In genomic region chr3:40019371-40019770, GRCh38 we compare ENCODE assay signal across 26 cellular contexts.
"Had no signal": no experiment of that assay in that cellular context is flagged by ENCODE, and none has a peak within 500 bp of the region (broad histone marks: within the 10 kb centered on the region; RNA-seq: fewer than 3 reads in every experiment).

No MANE protein-coding gene starts in this region.

- H3K27me3 ChIP-seq: esophagus muscularis mucosa, foreskin keratinocyte, gastroesophageal sphincter, heart left ventricle, pancreas, right atrium auricular region, sigmoid colon, spleen, testis, tibial artery, upper lobe of left lung had no signal

- H3K4me1 ChIP-seq: foreskin keratinocyte, gastroesophageal sphincter, pancreas, sigmoid colon, spleen, testis, upper lobe of left lung had no signal

- FAIRE-seq: endothelial cell of umbilical vein, kidney, pancreas, urothelium cell line had no signal

- H3K79me2 ChIP-seq: hepatocyte had no signal

- DNase-seq: dermis blood vessel endothelial cell; effector memory CD4-positive, alpha-beta T cell; foreskin keratinocyte; heart left ventricle; kidney; left ventricle myocardium superior; naive B cell; pancreas; sigmoid colon; spleen; stimulated activated CD4-positive, alpha-beta T cell treated with anti-CD3 and anti-CD28 coated beads, Interleukin-4, amount 100 ng/mL, for 4 hours; stimulated activated naive CD8-positive, alpha-beta T cell treated with anti-CD3 and anti-CD28 coated beads, Interleukin-15, Interleukin-2, amounts not matched to agents 100 U/mL and 50 U/mL, for 24 hours; testis; tibial artery; upper lobe of left lung had no signal

- H3K27ac ChIP-seq: coronary artery, esophagus muscularis mucosa, foreskin keratinocyte, gastroesophageal sphincter, heart left ventricle, hepatocyte, neutrophil, pancreas, right atrium auricular region, sigmoid colon, spleen, testis, tibial artery, upper lobe of left lung had no signal

- H3K9me3 ChIP-seq: esophagus muscularis mucosa, gastroesophageal sphincter, heart left ventricle, neutrophil, pancreas, right atrium auricular region, sigmoid colon, testis, tibial artery, upper lobe of left lung had no signal

- H3K36me3 ChIP-seq: esophagus muscularis mucosa, gastroesophageal sphincter, heart left ventricle, neutrophil, pancreas, right atrium auricular region, sigmoid colon, spleen, tibial artery, upper lobe of left lung had no signal

- H3K4me3 ChIP-seq: coronary artery, esophagus muscularis mucosa, gastroesophageal sphincter, heart left ventricle, hepatocyte, lung, pancreas, right atrium auricular region, sigmoid colon, spleen, testis, tibial artery, upper lobe of left lung had no signal

- H2AFZ ChIP-seq: hepatocyte had no signal

- ATAC-seq: foreskin keratinocyte; gastroesophageal sphincter; heart left ventricle; left ventricle myocardium superior; natural killer cell treated with Interleukin-12 subunit alpha and Interleukin-12 subunit beta and Interleukin-15 and Interleukin-18, amount 100 ng/mL, for 72 hours; pancreas; stimulated activated memory B cell treated with anti-CD40 and anti-IgM and Interleukin-4, amounts not matched to agents 10 μg/mL and 1 μg/mL and 100 μg/mL, for 72 hours; stimulated activated naive CD8-positive, alpha-beta T cell treated with anti-CD3 and anti-CD28 coated beads, Interleukin-15, Interleukin-2, amounts not matched to agents 100 U/mL and 50 U/mL, for 24 hours had no signal

- H3K4me2 ChIP-seq: hepatocyte had no signal
